26 cellular contexts compared by ENCODE assay signal in the genomic region with DNA sequence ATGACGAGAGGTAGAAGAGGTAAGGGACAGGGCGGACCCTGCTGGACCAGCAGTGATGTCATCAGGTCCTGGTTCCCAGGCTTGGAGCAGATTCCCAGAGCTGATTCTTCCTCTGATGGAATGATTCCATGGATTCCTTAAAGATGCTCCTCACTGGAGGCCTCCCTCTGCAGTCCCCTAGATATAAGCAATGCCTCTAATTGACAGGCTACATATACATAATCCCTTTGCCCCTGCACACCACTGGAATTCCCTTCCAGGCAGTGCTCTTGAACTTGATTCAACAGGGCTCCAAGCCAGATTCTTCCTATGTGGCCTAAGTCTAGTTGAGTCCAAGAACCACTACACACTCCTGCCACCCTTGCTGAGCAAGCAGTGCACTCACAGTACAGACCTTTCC.
"Had no signal": no experiment of that assay in that cellular context is flagged by ENCODE, and none has a peak within 500 bp of the region (broad histone marks: within the 10 kb centered on the region; RNA-seq: fewer than 3 reads in every experiment).

No MANE protein-coding gene starts in this region.

- H3K27ac ChIP-seq: breast epithelium, KMS-11, SK-N-MC, VCaP had no signal

- H3K27me3 ChIP-seq: breast epithelium had no signal

- H3K4me2 ChIP-seq: KMS-11 had no signal

- H3K9me3 ChIP-seq: breast epithelium had no signal

- H3K36me3 ChIP-seq: breast epithelium, MG63 had no signal

- H3K9ac ChIP-seq: KMS-11 had no signal

- H3K4me3 ChIP-seq: breast epithelium, MG63, SK-N-MC had no signal

- ATAC-seq: activated T-helper 17 cell treated with anti-CD3 and anti-CD28 coated beads, Interleukin-2, amount 50 U/mL, for 72 hours; Panc1; Right ventricle myocardium inferior had no signal

- DNase-seq: activated CD4-positive, alpha-beta memory T cell treated with anti-CD3 and anti-CD28 coated beads for 36 hours; activated CD4-positive, alpha-beta T cell treated with anti-CD3 and anti-CD28 coated beads, Interleukin-2, amount 10 ng/mL, durations not matched to agents 7 days and 5 days; activated CD4-positive, CD25-positive, alpha-beta regulatory T cell; activated gamma-delta T cell; activated naive CD4-positive, alpha-beta T cell treated with anti-CD3 and anti-CD28 coated beads for 36 hours; activated T-cell treated with anti-CD3 and anti-CD28 coated beads for 4 hours; activated T-cell treated with anti-CD3 and anti-CD28 coated beads, Interleukin-2, amount 50 U/mL, for 48 hours; caudate nucleus; MG63; MV-4-11; NCI-H1092 treated with DMSO at 0.1 percent for 48 hours; NCI-H1417 treated with DMSO at 0.1 percent for 48 hours; NCI-H1694; NCI-H2029 treated with DMSO at 0.1 percent for 48 hours; NCI-H446; NCI-H524 treated with DMSO at 0.1 percent for 48 hours; NCI-H774; RPMI8226; T-helper 1 cell had no signal

- H3K4me1 ChIP-seq: breast epithelium had no signal
